Comparison of ENCODE assay signal across 2 cellular contexts in genomic region chr5:8615142-8615858, GRCh38.
A peak's percentile ranks its signal among the peaks of the same experiment; 100 is the strongest.
TF ChIP-seq lines count a peak whose summit lies in the region.

No MANE protein-coding gene starts in this region.

TF ChIP-seq in HepG2, 621 proteins besides CTCF, POLR2A, EP300 and RAD21:
- TF ChIP-seq ZNF574 (CRISPR knock-in tag; IDR thresholded peaks at IDR 0.05) = no peak
- TF ChIP-seq, protein P1, sequence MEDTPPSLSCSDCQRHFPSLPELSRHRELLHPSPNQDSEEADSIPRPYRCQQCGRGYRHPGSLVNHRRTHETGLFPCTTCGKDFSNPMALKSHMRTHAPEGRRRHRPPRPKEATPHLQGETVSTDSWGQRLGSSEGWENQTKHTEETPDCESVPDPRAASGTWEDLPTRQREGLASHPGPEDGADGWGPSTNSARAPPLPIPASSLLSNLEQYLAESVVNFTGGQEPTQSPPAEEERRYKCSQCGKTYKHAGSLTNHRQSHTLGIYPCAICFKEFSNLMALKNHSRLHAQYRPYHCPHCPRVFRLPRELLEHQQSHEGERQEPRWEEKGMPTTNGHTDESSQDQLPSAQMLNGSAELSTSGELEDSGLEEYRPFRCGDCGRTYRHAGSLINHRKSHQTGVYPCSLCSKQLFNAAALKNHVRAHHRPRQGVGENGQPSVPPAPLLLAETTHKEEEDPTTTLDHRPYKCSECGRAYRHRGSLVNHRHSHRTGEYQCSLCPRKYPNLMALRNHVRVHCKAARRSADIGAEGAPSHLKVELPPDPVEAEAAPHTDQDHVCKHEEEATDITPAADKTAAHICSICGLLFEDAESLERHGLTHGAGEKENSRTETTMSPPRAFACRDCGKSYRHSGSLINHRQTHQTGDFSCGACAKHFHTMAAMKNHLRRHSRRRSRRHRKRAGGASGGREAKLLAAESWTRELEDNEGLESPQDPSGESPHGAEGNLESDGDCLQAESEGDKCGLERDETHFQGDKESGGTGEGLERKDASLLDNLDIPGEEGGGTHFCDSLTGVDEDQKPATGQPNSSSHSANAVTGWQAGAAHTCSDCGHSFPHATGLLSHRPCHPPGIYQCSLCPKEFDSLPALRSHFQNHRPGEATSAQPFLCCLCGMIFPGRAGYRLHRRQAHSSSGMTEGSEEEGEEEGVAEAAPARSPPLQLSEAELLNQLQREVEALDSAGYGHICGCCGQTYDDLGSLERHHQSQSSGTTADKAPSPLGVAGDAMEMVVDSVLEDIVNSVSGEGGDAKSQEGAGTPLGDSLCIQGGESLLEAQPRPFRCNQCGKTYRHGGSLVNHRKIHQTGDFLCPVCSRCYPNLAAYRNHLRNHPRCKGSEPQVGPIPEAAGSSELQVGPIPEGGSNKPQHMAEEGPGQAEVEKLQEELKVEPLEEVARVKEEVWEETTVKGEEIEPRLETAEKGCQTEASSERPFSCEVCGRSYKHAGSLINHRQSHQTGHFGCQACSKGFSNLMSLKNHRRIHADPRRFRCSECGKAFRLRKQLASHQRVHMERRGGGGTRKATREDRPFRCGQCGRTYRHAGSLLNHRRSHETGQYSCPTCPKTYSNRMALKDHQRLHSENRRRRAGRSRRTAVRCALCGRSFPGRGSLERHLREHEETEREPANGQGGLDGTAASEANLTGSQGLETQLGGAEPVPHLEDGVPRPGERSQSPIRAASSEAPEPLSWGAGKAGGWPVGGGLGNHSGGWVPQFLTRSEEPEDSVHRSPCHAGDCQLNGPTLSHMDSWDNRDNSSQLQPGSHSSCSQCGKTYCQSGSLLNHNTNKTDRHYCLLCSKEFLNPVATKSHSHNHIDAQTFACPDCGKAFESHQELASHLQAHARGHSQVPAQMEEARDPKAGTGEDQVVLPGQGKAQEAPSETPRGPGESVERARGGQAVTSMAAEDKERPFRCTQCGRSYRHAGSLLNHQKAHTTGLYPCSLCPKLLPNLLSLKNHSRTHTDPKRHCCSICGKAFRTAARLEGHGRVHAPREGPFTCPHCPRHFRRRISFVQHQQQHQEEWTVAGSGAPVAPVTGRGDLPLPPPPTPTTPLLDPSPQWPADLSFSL (CRISPR knock-in tag; IDR thresholded peaks at IDR 0.05) = peak; percentile 74

TF ChIP-seq in H1, 55 proteins besides CTCF, POLR2A, EP300 and RAD21 (continued from another document):
- TF ChIP-seq BRCA1 (IDR thresholded peaks at IDR 0.05; ENCODE audit: low read depth, low read length) (no peak), SIRT6 (IDR thresholded peaks at IDR 0.05; ENCODE audit: low read length) (no peak), FOSL1 (IDR thresholded peaks at IDR 0.05; ENCODE audit: insufficient read depth, low read depth, low read length) (no peak), SP2 (IDR thresholded peaks at IDR 0.05; ENCODE audit: low read length) (no peak), RBBP5 (IDR thresholded peaks at IDR 0.05; ENCODE audit: borderline replicate concordance, low read depth, low read length) (no peak)
TF ChIP-seq in H1: peak in this region for 0.
